ENCODE assay signal across 8 cellular contexts in genomic region chr9:105608685-105609598, GRCh38. TPM values are rescaled to one million over a fixed set of nuclear protein-coding genes. Genes with fewer than 3 reads are reported as not detected.
DNase-seq lines count a peak whose midpoint lies in the region; ATAC-seq, FAIRE-seq and TF ChIP-seq lines count a peak whose summit lies in the region.

No MANE protein-coding gene starts in this region.

- peak; percentile 75 for DNase-seq in NCI-H345 treated with DMSO at 0.1 percent for 48 hours (lab: John Stamatoyannopoulos, UW; ENCODE audit: unreplicated experiment)
- peak; percentile 11 for DNase-seq in brain microvascular endothelial cell
- peak; percentile 50 for DNase-seq in HepG2 (ENCODE audit: low spot score)
- no peak for DNase-seq in testis
- no peak for DNase-seq in effector CD4-positive, alpha-beta T cell

- no TSS peak for BruUV-seq in HepG2 (replicated peaks; lab: Mats Ljungman, UMichigan)

- peak; percentile 58 for ATAC-seq in GM18858 (IDR thresholded peaks at IDR 0.05; ENCODE audit: unreplicated experiment)
- ATAC-seq in HG03175 (IDR thresholded peaks at IDR 0.05; ENCODE audit: unreplicated experiment) = peak; percentile 90
- ATAC-seq in HepG2 = peak; percentile 72

- in situ Hi-C loops in brain microvascular endothelial cell (cut with HindIII; ENCODE audit: low pct_ligation_motif_present, low sequenced_read_pairs) = no loop called here
- in situ Hi-C loops in HepG2 (cut with HindIII; ENCODE audit: extremely low pct_ligation_motif_present, low pct_unique_long_range_greater_than_20kb) = loop anchor here (10.0 kb wide), 1 partner anchor 106 kb away; no protein-coding TSS in a partner anchor

- CTCF ChIA-PET in HepG2 (lab: Yijun Ruan, JAX; ENCODE audit: low intra/inter-chr PET ratio, low total read pairs) = interaction anchor here (0.6 to 1.5 kb wide), 4 partner anchors 82 to 273 kb away, joined by 3 to 6 read pairs (median 4); no protein-coding TSS in a partner anchor

- no peaks in the 10 kb centered on the region for H3K27me3 ChIP-seq in brain microvascular endothelial cell (replicated peaks)
- H3K27me3 ChIP-seq in HepG2 (ENCODE audit: control insufficient read depth in 1 of 2, insufficient read depth in 2 of 2, low read length in 2 of 2) = no peaks in the 10 kb centered on the region
- H3K27me3 ChIP-seq in testis = no peaks in the 10 kb centered on the region

- H3K4me1 ChIP-seq in HepG2 (ENCODE audit: insufficient read depth, low read length) = no peaks in the 10 kb centered on the region
- H3K4me1 ChIP-seq in testis = no peaks in the 10 kb centered on the region

- no peak overlapping the region for H3K27ac ChIP-seq in C4-2B
- H3K27ac ChIP-seq in brain microvascular endothelial cell = no peak overlapping the region
- H3K27ac ChIP-seq in HepG2 (ENCODE audit: extremely low read length, insufficient read depth, low read length) = no peak overlapping the region
- no peak overlapping the region for H3K27ac ChIP-seq in testis

- H3K79me2 ChIP-seq in HepG2 (ENCODE audit: insufficient read depth, low read length) = no peaks in the 10 kb centered on the region

- FAIRE-seq in HepG2 (lab: Jason Lieb, UNC) = peak; percentile 66

- intact Hi-C loops in HepG2 (cut with micrococcal nuclease; ENCODE audit: unreplicated experiment) = loop anchor here (1.0 to 5.0 kb wide), 2 partner anchors 109 to 273 kb away; no protein-coding TSS in a partner anchor
- intact Hi-C loops in testis (cut with DNase I; ENCODE audit: low total_unique reads) = no loop called here

- H3K9me3 ChIP-seq in HepG2 (ENCODE audit: low read length) = no peaks in the 10 kb centered on the region
- H3K9me3 ChIP-seq in testis = no peaks in the 10 kb centered on the region

- no peak for TF ChIP-seq RAD21 in HepG2 (CRISPR knock-in tag; IDR thresholded peaks at IDR 0.05)

- TF ChIP-seq EP300 in HepG2 (IDR thresholded peaks at IDR 0.05; ENCODE audit: low read depth in 2 of 2, low read length in 2 of 2) (no peak), HepG2 (CRISPR knock-in tag; IDR thresholded peaks at IDR 0.05; ENCODE audit: borderline replicate concordance) (no peak)

- TF ChIP-seq POLR2A in HepG2 (IDR thresholded peaks at IDR 0.05; ENCODE audit: insufficient read depth in 1 of 2, low read depth in 2 of 2, low read length in 2 of 2) (no peak), testis (IDR thresholded peaks at IDR 0.05) (no peak)

- TF ChIP-seq CTCF in C4-2B (conservative IDR thresholded peaks at IDR 0.05) = peak; percentile 77
- peak; percentile 26 for TF ChIP-seq CTCF in brain microvascular endothelial cell (IDR thresholded peaks at IDR 0.05; ENCODE audit: low read depth, low read length, missing control alignments)
- TF ChIP-seq CTCF in HepG2 (CRISPR knock-in tag; IDR thresholded peaks at IDR 0.05) = peak; percentile 60
- TF ChIP-seq CTCF in testis (IDR thresholded peaks at IDR 0.05) = peak in 1 of 3 experiments; percentile 42

- no peak overlapping the region for H3K4me2 ChIP-seq in HepG2 (ENCODE audit: low read depth, low read length)

- 67% methylated on average over 6 of the region's 6 CpGs for WGBS in HepG2 (ENCODE audit: low lambda C conversion rate)
- WGBS in testis, 2 donors = 66 to 69% methylated on average over 6 of the region's 6 CpGs

- no peaks in the 10 kb centered on the region for H4K20me1 ChIP-seq in HepG2 (ENCODE audit: insufficient read depth, low read length)

- H3K36me3 ChIP-seq in brain microvascular endothelial cell (replicated peaks) (no peaks in the 10 kb centered on the region), HepG2 (replicated peaks in 1 of 2; ENCODE audit: control insufficient read depth in 1 of 2, insufficient read depth in 2 of 2, low read length in 2 of 2) (no peaks in the 10 kb centered on the region; a peak in 1 of 5 replicates), testis (ENCODE audit: low read depth, missing control alignments) (no peaks in the 10 kb centered on the region)

- no peak overlapping the region for H2AFZ ChIP-seq in HepG2 (ENCODE audit: low read length)

- no peak overlapping the region for H3K4me3 ChIP-seq in brain microvascular endothelial cell (ENCODE audit: low read depth, low read length)
- no peak overlapping the region for H3K4me3 ChIP-seq in HepG2 (replicated peaks in 1 of 3; ENCODE audit: insufficient read depth in 1 of 3, low read depth in 2 of 3, low read length in 3 of 3)
- no peak overlapping the region for H3K4me3 ChIP-seq in testis

- POLR2A ChIA-PET in HepG2 (lab: Yijun Ruan, JAX) = no interaction called here

- H3K9ac ChIP-seq in HepG2 (ENCODE audit: insufficient read depth, low read depth, low read length) = no peak overlapping the region

TF ChIP-seq in HepG2, 621 proteins besides CTCF, POLR2A, EP300 and RAD21 (continues in another document):
- no peak for TF ChIP-seq CBX5 (CRISPR knock-in tag; IDR thresholded peaks at IDR 0.05; ENCODE audit: borderline replicate concordance)
- TF ChIP-seq ZNF740 (CRISPR knock-in tag; IDR thresholded peaks at IDR 0.05) = no peak
- TF ChIP-seq ZNF703 (CRISPR knock-in tag; IDR thresholded peaks at IDR 0.05; ENCODE audit: borderline replicate concordance) = no peak
- no peak for TF ChIP-seq SMARCC2 (IDR thresholded peaks at IDR 0.05)
- no peak for TF ChIP-seq HOXA5 (CRISPR knock-in tag; IDR thresholded peaks at IDR 0.05)
- no peak for TF ChIP-seq NKX3-1 (CRISPR knock-in tag; IDR thresholded peaks at IDR 0.05)
- TF ChIP-seq ZNF619 (CRISPR knock-in tag; IDR thresholded peaks at IDR 0.05) = no peak
- peak; percentile 65 for TF ChIP-seq STAG1 (CRISPR knock-in tag; IDR thresholded peaks at IDR 0.05)
- TF ChIP-seq KDM4B (CRISPR knock-in tag; IDR thresholded peaks at IDR 0.05) = no peak
- TF ChIP-seq GPN1 (CRISPR knock-in tag; IDR thresholded peaks at IDR 0.05; ENCODE audit: borderline replicate concordance) = no peak

RNA-seq across cellular contexts. Expression of gene FKTN, which starts 51.0 kb away (rescaled TPM):
- total RNA-seq in HepG2 (2016; rRNA removed; fragmentation: Illumina TruSeq; extraction: Trizol) (13.5 and 15.2 TPM in 2 replicates), testis (10 to 100 TPM; 17.5 to 27.9 TPM)
- 2.3 and 2.4 TPM in 2 replicates for total RNA-seq in HepG2 (2016; cell fraction: cytosol; rRNA removed; fragmentation: Illumina TruSeq; extraction: Trizol; ENCODE audit: low read depth)
- 13.0 and 13.9 TPM in 2 replicates for total RNA-seq in HepG2 (2016; cell fraction: insoluble cytoplasmic fraction; rRNA removed; fragmentation: Illumina TruSeq; extraction: Trizol)
- 3.4 and 6.2 TPM in 2 replicates for total RNA-seq in HepG2 (2016; cell fraction: membrane; rRNA removed; fragmentation: Illumina TruSeq; extraction: Trizol)
- total RNA-seq in HepG2 (2016; cell fraction: nucleus; rRNA removed; fragmentation: Illumina TruSeq; extraction: Trizol) = 29.5 and 32.0 TPM in 2 replicates
- polyA plus RNA-seq in HepG2 (2011; rRNA removed) (6.0 and 7.9 TPM in 2 replicates), testis (ENCODE audit: insufficient read depth, low read depth, low replicate concordance) (10.4 TPM)
- 2.5 and 4.1 TPM in 2 replicates for polyA plus RNA-seq in HepG2 (2011; cell fraction: cytosol; rRNA removed)
- 6.7 and 8.6 TPM in 2 replicates for polyA plus RNA-seq in HepG2 (2011; cell fraction: nucleus; rRNA removed)
- 7.5 and 8.4 TPM in 2 replicates for polyA plus RNA-seq in HepG2 (2012)
- polyA plus RNA-seq in HepG2 (2016; cell fraction: cytosol; fragmentation: Illumina TruSeq; extraction: Trizol; ENCODE audit: low read depth) = 0.49 and 0.57 TPM in 2 replicates
- polyA plus RNA-seq in HepG2 (2016; cell fraction: insoluble cytoplasmic fraction; fragmentation: Illumina TruSeq; extraction: Trizol; ENCODE audit: low read depth) = 7.3 and 7.7 TPM in 2 replicates
- 1.0 and 1.5 TPM in 2 replicates for polyA plus RNA-seq in HepG2 (2016; cell fraction: membrane; fragmentation: Illumina TruSeq; extraction: Trizol; ENCODE audit: low read depth)
- polyA plus RNA-seq in HepG2 (2016; cell fraction: nucleus; fragmentation: Illumina TruSeq; extraction: Trizol; ENCODE audit: insufficient read depth, low read depth) = 16.1 and 16.6 TPM in 2 replicates
- 10.7 and 19.3 TPM in 2 replicates for polyA minus RNA-seq in HepG2 (2011; rRNA and poly(A)+ RNA removed; ENCODE audit: low replicate concordance)
- polyA minus RNA-seq in HepG2 (2011; cell fraction: cytosol; rRNA and poly(A)+ RNA removed) = 5.7 and 5.8 TPM in 2 replicates
- 24.7 and 35.3 TPM in 2 replicates for polyA minus RNA-seq in HepG2 (2011; cell fraction: nucleus; rRNA and poly(A)+ RNA removed)

RNA-seq across cellular contexts. Expression of gene TAL2, which starts 53.3 kb away (rescaled TPM):
- not detected in 2 replicates for total RNA-seq in HepG2 (2016; rRNA removed; fragmentation: Illumina TruSeq; extraction: Trizol)
- total RNA-seq in HepG2 (2016; cell fraction: cytosol; rRNA removed; fragmentation: Illumina TruSeq; extraction: Trizol; ENCODE audit: low read depth) = not detected in 2 replicates
- total RNA-seq in HepG2 (2016; cell fraction: insoluble cytoplasmic fraction; rRNA removed; fragmentation: Illumina TruSeq; extraction: Trizol) = not detected in 2 replicates
- not detected in 2 replicates for total RNA-seq in HepG2 (2016; cell fraction: membrane; rRNA removed; fragmentation: Illumina TruSeq; extraction: Trizol)
- not detected in 2 replicates for total RNA-seq in HepG2 (2016; cell fraction: nucleus; rRNA removed; fragmentation: Illumina TruSeq; extraction: Trizol)
- 0.22 TPM in 1 of 2 replicates, not detected in the other for polyA plus RNA-seq in HepG2 (2011; rRNA removed)
- polyA plus RNA-seq in HepG2 (2011; cell fraction: cytosol; rRNA removed) = not detected in 2 replicates
- polyA plus RNA-seq in HepG2 (2011; cell fraction: nucleus; rRNA removed) = 0.26 TPM in 1 of 2 replicates, not detected in the other
- not detected in 2 replicates for polyA plus RNA-seq in HepG2 (2012)
- not detected in 2 replicates for polyA plus RNA-seq in HepG2 (2016; cell fraction: cytosol; fragmentation: Illumina TruSeq; extraction: Trizol; ENCODE audit: low read depth)
- polyA plus RNA-seq in HepG2 (2016; cell fraction: insoluble cytoplasmic fraction; fragmentation: Illumina TruSeq; extraction: Trizol; ENCODE audit: low read depth) = not detected in 2 replicates
- polyA plus RNA-seq in HepG2 (2016; cell fraction: membrane; fragmentation: Illumina TruSeq; extraction: Trizol; ENCODE audit: low read depth) = not detected in 2 replicates
- not detected in 2 replicates for polyA plus RNA-seq in HepG2 (2016; cell fraction: nucleus; fragmentation: Illumina TruSeq; extraction: Trizol; ENCODE audit: insufficient read depth, low read depth)
- polyA minus RNA-seq in HepG2 (2011; rRNA and poly(A)+ RNA removed; ENCODE audit: low replicate concordance) = not detected in 2 replicates
- polyA minus RNA-seq in HepG2 (2011; cell fraction: cytosol; rRNA and poly(A)+ RNA removed) = not detected in 2 replicates
- polyA minus RNA-seq in HepG2 (2011; cell fraction: nucleus; rRNA and poly(A)+ RNA removed) = not detected in 2 replicates
- total RNA-seq in testis = not detected
- 0.78 TPM for polyA plus RNA-seq in testis (ENCODE audit: insufficient read depth, low read depth, low replicate concordance)

Comparison
In these comparisons a context has a peak if more than half of its experiments do, and no peak if none do; other contexts are left out.
1. DNase-seq: peak in NCI-H345 treated with DMSO at 0.1 percent for 48 hours (single experiment), brain microvascular endothelial cell (single experiment) and HepG2 (single experiment); none in testis (single experiment) and effector CD4-positive, alpha-beta T cell (single experiment).
2. Peak in every context shown above with its lines, with median percentiles within 50 percentile points of each other: ATAC-seq.